ENCODE assay signal across 15 cellular contexts in genomic region chr1:224065455-224065854, GRCh38. TPM values are rescaled to one million over a fixed set of nuclear protein-coding genes. Genes with fewer than 3 reads are reported as not detected.
A peak's percentile ranks its signal among the peaks of the same experiment; 100 is the strongest.
DNase-seq lines count a peak whose midpoint lies in the region; ATAC-seq, FAIRE-seq and TF ChIP-seq lines count a peak whose summit lies in the region.
"Had no signal": no experiment of that assay in that cellular context is flagged by ENCODE, and none has a peak within 500 bp of the region (broad histone marks: within the 10 kb centered on the region; RNA-seq: fewer than 3 reads in every experiment).

No MANE protein-coding gene starts in this region.

- POLR2A ChIA-PET in activated CD4-positive, alpha-beta memory T cell treated with anti-CD3 and anti-CD28 coated beads for 36 hours (lab: Charles Lee): no interaction called here
- POLR2A ChIA-PET in activated CD4-positive, alpha-beta memory T cell treated with anti-CD3 and anti-CD28 coated beads, Interleukin-2, amount 10 ng/mL, durations not matched to agents 7 days and 5 days (lab: Charles Lee): interaction anchor here (0.9 kb wide), 1 partner anchor 15 kb away, joined by 3 read pairs; no protein-coding TSS in a partner anchor
- POLR2A ChIA-PET in endothelial cell of umbilical vein (lab: Charles Lee): no interaction called here

- H3K4me3 Mint-ChIP-seq in activated CD4-positive, alpha-beta memory T cell treated with anti-CD3 and anti-CD28 coated beads for 36 hours: no peak overlapping the region
- no peak overlapping the region for H3K4me3 Mint-ChIP-seq in activated CD4-positive, alpha-beta memory T cell treated with anti-CD3 and anti-CD28 coated beads, Interleukin-2, amount 10 ng/mL, durations not matched to agents 7 days and 5 days
- H3K4me3 Mint-ChIP-seq: central memory CD8-positive, alpha-beta T cell had no signal

- peaks cover 17% of the 10 kb centered on the region for H3K4me1 ChIP-seq in endothelial cell of umbilical vein (ENCODE audit: control insufficient read depth, extremely low read depth, insufficient read depth, low read length)
- H3K4me1 ChIP-seq: gastroesophageal sphincter had no signal

- no peaks in the 10 kb centered on the region for H3K79me2 ChIP-seq in endothelial cell of umbilical vein (ENCODE audit: control insufficient read depth, insufficient read depth, low read length)

- no peak for TF ChIP-seq CTCF in endothelial cell of umbilical vein (IDR thresholded peaks at IDR 0.05; ENCODE audit: extremely low read depth in 1 of 2, insufficient read depth in 1 of 2, low read depth in 1 of 2, low read length in 2 of 2)

- no peaks in the 10 kb centered on the region for H3K9me1 ChIP-seq in endothelial cell of umbilical vein (replicated peaks; ENCODE audit: control insufficient read depth, extremely low read depth, insufficient read depth, low read length)

- H3K9me3 ChIP-seq in endothelial cell of umbilical vein (replicated peaks; ENCODE audit: control insufficient read depth, insufficient read depth, low read length): no peaks in the 10 kb centered on the region
- H3K9me3 ChIP-seq: gastroesophageal sphincter had no signal

- no peak for FAIRE-seq in endothelial cell of umbilical vein (lab: Jason Lieb, UNC)

- H3K27ac Mint-ChIP-seq in activated CD4-positive, alpha-beta memory T cell treated with anti-CD3 and anti-CD28 coated beads for 36 hours: peak overlapping the region; percentile 11
- H3K27ac Mint-ChIP-seq in activated CD4-positive, alpha-beta memory T cell treated with anti-CD3 and anti-CD28 coated beads, Interleukin-2, amount 10 ng/mL, durations not matched to agents 7 days and 5 days: no peak overlapping the region

- no peaks in the 10 kb centered on the region for H3K36me3 ChIP-seq in endothelial cell of umbilical vein (ENCODE audit: control insufficient read depth in 2 of 2, extremely low read depth in 1 of 2, insufficient read depth in 2 of 2, low read length in 2 of 2)
- H3K36me3 ChIP-seq: gastroesophageal sphincter, HAP-1 had no signal

- peak overlapping the region; percentile 26 for H3K27ac ChIP-seq in endothelial cell of umbilical vein (ENCODE audit: insufficient read depth, low read depth, low read length)
- H3K27ac ChIP-seq: gastroesophageal sphincter had no signal

- no peaks in the 10 kb centered on the region for H3K27me3 ChIP-seq in endothelial cell of umbilical vein (ENCODE audit: control insufficient read depth in 2 of 2, insufficient read depth in 2 of 2, low read length in 2 of 2)

- H3K36me3 Mint-ChIP-seq in activated CD4-positive, alpha-beta memory T cell treated with anti-CD3 and anti-CD28 coated beads for 36 hours: no peaks in the 10 kb centered on the region
- H3K36me3 Mint-ChIP-seq in activated CD4-positive, alpha-beta memory T cell treated with anti-CD3 and anti-CD28 coated beads, Interleukin-2, amount 10 ng/mL, durations not matched to agents 7 days and 5 days (ENCODE audit: low read depth): no peaks in the 10 kb centered on the region

- intact Hi-C loops in activated CD4-positive, alpha-beta memory T cell treated with anti-CD3 and anti-CD28 coated beads for 36 hours (cut with micrococcal nuclease): no loop called here
- intact Hi-C loops in endothelial cell of umbilical vein (cut with micrococcal nuclease) (no loop called here), cardiac septum (cut with DNase I) (no loop called here)

- TF ChIP-seq POLR2A in endothelial cell of umbilical vein (IDR thresholded peaks at IDR 0.05; ENCODE audit: low read depth, low read length): no peak

- H4K20me1 ChIP-seq in endothelial cell of umbilical vein (replicated peaks; ENCODE audit: control insufficient read depth, extremely low read depth, insufficient read depth, low read length): no peaks in the 10 kb centered on the region

- peak overlapping the region; percentile 12 for H3K4me2 ChIP-seq in endothelial cell of umbilical vein (ENCODE audit: insufficient read depth, low read length)

- no peak overlapping the region for H3K4me3 ChIP-seq in endothelial cell of umbilical vein (replicated peaks in 1 of 3; ENCODE audit: insufficient read depth in 1 of 3, low read depth in 1 of 3, low read length in 3 of 3)
- H3K4me3 ChIP-seq: gastroesophageal sphincter, HAP-1 had no signal

- BruUV-seq in endothelial cell of umbilical vein (replicated peaks; lab: Mats Ljungman, UMichigan): no TSS peak

- no peaks in the 10 kb centered on the region for H3K27me3 Mint-ChIP-seq in activated CD4-positive, alpha-beta memory T cell treated with anti-CD3 and anti-CD28 coated beads for 36 hours
- H3K27me3 Mint-ChIP-seq in activated CD4-positive, alpha-beta memory T cell treated with anti-CD3 and anti-CD28 coated beads, Interleukin-2, amount 10 ng/mL, durations not matched to agents 7 days and 5 days: peaks cover 2% of the 10 kb centered on the region

- DNase-seq in activated CD4-positive, alpha-beta memory T cell treated with anti-CD3 and anti-CD28 coated beads for 36 hours: no peak
- no peak for DNase-seq in activated CD4-positive, alpha-beta memory T cell treated with anti-CD3 and anti-CD28 coated beads, Interleukin-2, amount 10 ng/mL, durations not matched to agents 7 days and 5 days
- DNase-seq in NCI-H69 (lab: John Stamatoyannopoulos, UW) (peak; percentile 81), endothelial cell of umbilical vein (ENCODE audit: low read depth, low spot score) (no peak), renal cortical epithelial cell (ENCODE audit: low read depth) (peak; percentile 82), cardiac septum (ENCODE audit: low spot score) (no peak), SW 1271 (lab: John Stamatoyannopoulos, UW) (no peak)
- DNase-seq: activated CD8-positive, alpha-beta memory T cell treated with anti-CD3 and anti-CD28 coated beads, Interleukin-2, amount 50 U/mL, for 4 hours; midbrain; T-helper 9 cell had no signal

- CTCF ChIA-PET in activated CD4-positive, alpha-beta memory T cell treated with anti-CD3 and anti-CD28 coated beads for 36 hours (lab: Charles Lee): no interaction called here
- CTCF ChIA-PET in activated CD4-positive, alpha-beta memory T cell treated with anti-CD3 and anti-CD28 coated beads, Interleukin-2, amount 10 ng/mL, durations not matched to agents 7 days and 5 days (lab: Charles Lee): interaction anchor here (1.1 to 2.0 kb wide), 2 partner anchors 14 to 42 kb away, joined by 4 to 5 read pairs; no protein-coding TSS in a partner anchor
- CTCF ChIA-PET in endothelial cell of umbilical vein (lab: Charles Lee): interaction anchor here (1.5 to 6.1 kb wide), 3 partner anchors 10 to 42 kb away, joined by 4 to 45 read pairs (median 5); no protein-coding TSS in a partner anchor

- no peaks in the 10 kb centered on the region for H3K9me3 Mint-ChIP-seq in activated CD4-positive, alpha-beta memory T cell treated with anti-CD3 and anti-CD28 coated beads for 36 hours
- no peaks in the 10 kb centered on the region for H3K9me3 Mint-ChIP-seq in activated CD4-positive, alpha-beta memory T cell treated with anti-CD3 and anti-CD28 coated beads, Interleukin-2, amount 10 ng/mL, durations not matched to agents 7 days and 5 days
- H3K9me3 Mint-ChIP-seq: central memory CD8-positive, alpha-beta T cell had no signal

- ATAC-seq in HG03175 (IDR thresholded peaks at IDR 0.05; ENCODE audit: unreplicated experiment): no peak
- ATAC-seq: gastroesophageal sphincter, sciatic nerve had no signal

- H3K9ac ChIP-seq in endothelial cell of umbilical vein (replicated peaks; ENCODE audit: extremely low read depth, insufficient read depth, low read length): no peak overlapping the region

- no peak overlapping the region for H2AFZ ChIP-seq in endothelial cell of umbilical vein (ENCODE audit: low read depth, low read length)

- dilution Hi-C loops in endothelial cell of umbilical vein (cut with MboI; ENCODE audit: extremely low pct_ligation_motif_present, low sequenced_read_pairs): no loop called here

- H3K4me1 Mint-ChIP-seq in activated CD4-positive, alpha-beta memory T cell treated with anti-CD3 and anti-CD28 coated beads for 36 hours (ENCODE audit: low read depth): peaks cover 12% of the 10 kb centered on the region
- H3K4me1 Mint-ChIP-seq in activated CD4-positive, alpha-beta memory T cell treated with anti-CD3 and anti-CD28 coated beads, Interleukin-2, amount 10 ng/mL, durations not matched to agents 7 days and 5 days: peaks cover 12% of the 10 kb centered on the region
- H3K4me1 Mint-ChIP-seq: central memory CD8-positive, alpha-beta T cell had no signal

TF ChIP-seq in endothelial cell of umbilical vein, 7 proteins besides CTCF, POLR2A, EP300 and RAD21:
- TF ChIP-seq POLR2AphosphoS5 (IDR thresholded peaks at IDR 0.05; ENCODE audit: insufficient read depth, low read depth, low read length) (peak; percentile 71), MYC (IDR thresholded peaks at IDR 0.05; ENCODE audit: low read depth, low read length) (no peak), FOS (IDR thresholded peaks at IDR 0.05; ENCODE audit: borderline replicate concordance, insufficient read depth, low read length) (peak; percentile 6)
- TF ChIP-seq, protein P1, sequence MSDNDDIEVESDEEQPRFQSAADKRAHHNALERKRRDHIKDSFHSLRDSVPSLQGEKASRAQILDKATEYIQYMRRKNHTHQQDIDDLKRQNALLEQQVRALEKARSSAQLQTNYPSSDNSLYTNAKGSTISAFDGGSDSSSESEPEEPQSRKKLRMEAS (IDR thresholded peaks at IDR 0.05; ENCODE audit: insufficient read depth, insufficient read length): no peak

RNA-seq across cellular contexts. Expression of gene FBXO28, which starts 48.5 kb away (rescaled TPM):
- total RNA-seq in activated CD4-positive, alpha-beta memory T cell treated with anti-CD3 and anti-CD28 coated beads for 36 hours: 10 to 100 TPM; 19.5 to 20.0 TPM
- total RNA-seq in activated CD4-positive, alpha-beta memory T cell treated with anti-CD3 and anti-CD28 coated beads, Interleukin-2, amount 10 ng/mL, durations not matched to agents 7 days and 5 days: 10 to 100 TPM; 25.5 to 30.6 TPM
- 32.6 and 35.4 TPM in 2 replicates for total RNA-seq in endothelial cell of umbilical vein
- polyA plus RNA-seq in endothelial cell of umbilical vein: 6.8 and 8.9 TPM in 2 replicates
- polyA plus RNA-seq in endothelial cell of umbilical vein (2011; cell fraction: cytosol; rRNA removed): 12.6 and 14.3 TPM in 2 replicates
- polyA plus RNA-seq in endothelial cell of umbilical vein (2011; cell fraction: nucleus; rRNA removed): 15.3 and 18.9 TPM in 2 replicates
- 16.2 and 23.6 TPM in 2 replicates for polyA plus RNA-seq in endothelial cell of umbilical vein (2012)
- 26.0 and 31.0 TPM in 2 replicates for polyA minus RNA-seq in endothelial cell of umbilical vein
- polyA minus RNA-seq in endothelial cell of umbilical vein (2011; cell fraction: cytosol; rRNA and poly(A)+ RNA removed): 33.6 TPM
- polyA minus RNA-seq in endothelial cell of umbilical vein (2011; cell fraction: nucleus; rRNA and poly(A)+ RNA removed): 26.0 and 28.4 TPM in 2 replicates
- total RNA-seq in renal cortical epithelial cell: 59.5 and 83.0 TPM in 2 replicates
- 23.9 TPM for total RNA-seq in cardiac septum

Comparison
In these comparisons a context has a peak if more than half of its experiments do, and no peak if none do; other contexts are left out.
1. DNase-seq: peak in NCI-H69 (single experiment) and renal cortical epithelial cell (single experiment); none in activated CD4-positive, alpha-beta memory T cell treated with anti-CD3 and anti-CD28 coated beads for 36 hours (single experiment), activated CD4-positive, alpha-beta memory T cell treated with anti-CD3 and anti-CD28 coated beads, Interleukin-2, amount 10 ng/mL, durations not matched to agents 7 days and 5 days (single experiment), endothelial cell of umbilical vein (single experiment), cardiac septum (single experiment) and SW 1271 (0 of 2).